8 cellular contexts compared by ENCODE assay signal in the genomic region with DNA sequence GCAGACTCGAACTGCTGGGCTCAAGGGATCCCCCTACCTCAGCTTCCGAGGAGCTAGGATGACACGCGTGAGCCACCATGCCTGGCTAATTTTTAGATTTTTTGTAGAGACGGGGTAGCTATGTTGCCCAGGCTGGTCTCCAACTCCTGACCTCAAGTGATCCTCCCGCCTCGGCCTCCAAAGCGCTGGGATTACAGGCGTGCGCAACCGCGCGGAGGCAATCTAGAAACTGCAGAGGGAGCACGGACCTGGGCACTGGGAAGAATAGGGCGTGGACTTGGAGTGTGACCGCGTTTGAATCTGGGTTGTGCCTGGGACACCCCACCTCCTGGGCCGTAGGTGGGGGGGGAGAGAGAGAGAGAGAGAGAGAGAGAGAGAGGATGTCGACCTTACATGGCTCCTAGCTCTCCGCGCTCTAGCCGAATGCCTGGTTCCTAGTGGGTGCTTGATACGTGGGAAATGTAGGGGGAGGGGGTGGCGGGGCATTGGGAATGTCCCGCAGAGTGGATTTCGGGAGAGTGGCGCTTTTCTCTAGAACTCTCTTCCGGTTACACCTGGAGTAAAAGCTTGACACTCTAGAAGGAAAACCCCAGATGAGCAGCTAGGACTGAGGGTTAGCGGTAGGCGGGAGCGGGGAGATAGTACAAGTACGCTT. TPM values are rescaled to one million over a fixed set of nuclear protein-coding genes. Genes with fewer than 3 reads are reported as not detected.
A peak's percentile ranks its signal among the peaks of the same experiment; 100 is the strongest.
DNase-seq lines count a peak whose midpoint lies in the region; ATAC-seq and TF ChIP-seq lines count a peak whose summit lies in the region.

No MANE protein-coding gene starts in this region.

- peaks cover 49% of the 10 kb centered on the region for H3K4me1 Mint-ChIP-seq in neural crest cell

- H3K4me2 ChIP-seq in OCI-LY3 (ENCODE audit: low read length): peak overlapping the region; percentile 63

- H3K27me3 Mint-ChIP-seq in neural crest cell (ENCODE audit: low read depth): peaks cover 34% of the 10 kb centered on the region

- H3K27me3 ChIP-seq in GM06990 (replicated peaks; ENCODE audit: control insufficient read depth, insufficient read depth, low read length): no peaks in the 10 kb centered on the region
- no peaks in the 10 kb centered on the region for H3K27me3 ChIP-seq in OCI-LY3 (ENCODE audit: low read depth, low read length)

- no peak for DNase-seq in GM06990 (ENCODE audit: extremely low read depth, insufficient read length)
- DNase-seq in epithelial cell of proximal tubule (ENCODE audit: low read depth): no peak
- DNase-seq in neural crest cell (ENCODE audit: low read depth, low spot score): no peak
- no peak for DNase-seq in AG20443 (ENCODE audit: low spot score)
- no peak for DNase-seq in SW480 (ENCODE audit: low spot score)
- no peak for DNase-seq in hippocampal formation (lab: John Stamatoyannopoulos, UW)

- peak overlapping the region; percentile 93 for H3K27ac ChIP-seq in OCI-LY3 (ENCODE audit: low read length)

- H3K36me3 Mint-ChIP-seq in neural crest cell (ENCODE audit: low read depth): no peaks in the 10 kb centered on the region

- H3K4me1 ChIP-seq in OCI-LY3 (ENCODE audit: low read length): peaks cover 57% of the 10 kb centered on the region

- H3K4me3 Mint-ChIP-seq in neural crest cell: peak overlapping the region; percentile 88

- peaks cover 30% of the 10 kb centered on the region for H4K20me1 ChIP-seq in OCI-LY3 (ENCODE audit: insufficient read depth, low read length)

- H3K27ac Mint-ChIP-seq in neural crest cell (ENCODE audit: unreplicated experiment): peak overlapping the region; percentile 35

- H3K4me3 ChIP-seq in GM06990 (replicated peaks; ENCODE audit: low read depth, low read length): peak overlapping the region; percentile 90
- H3K4me3 ChIP-seq in OCI-LY3 (ENCODE audit: low read length): peak overlapping the region; percentile 99
- H3K4me3 ChIP-seq in epithelial cell of proximal tubule (ENCODE audit: low read depth, low read length): peak overlapping the region; percentile 89

- no peaks in the 10 kb centered on the region for H3K9me3 ChIP-seq in OCI-LY3 (ENCODE audit: insufficient read depth, low read length)

- H3K36me3 ChIP-seq in GM06990 (ENCODE audit: control insufficient read depth, insufficient read depth, low read length): peaks cover 4% of the 10 kb centered on the region
- peaks cover 33% of the 10 kb centered on the region for H3K36me3 ChIP-seq in OCI-LY3 (replicated peaks; ENCODE audit: low read depth, low read length)

- peaks cover 81% of the 10 kb centered on the region for H3K79me2 ChIP-seq in OCI-LY3 (ENCODE audit: low read length)

- no peak overlapping the region for H2AFZ ChIP-seq in OCI-LY3 (ENCODE audit: low read depth, low read length)

- peak overlapping the region; percentile 99 for H3K9ac ChIP-seq in OCI-LY3 (ENCODE audit: low read length)

- no peaks in the 10 kb centered on the region for H3K9me3 Mint-ChIP-seq in neural crest cell

- peak; percentile 12 for ATAC-seq in GM21717 (IDR thresholded peaks at IDR 0.05; ENCODE audit: unreplicated experiment)

- TF ChIP-seq CTCF in GM06990 (IDR thresholded peaks at IDR 0.05; ENCODE audit: insufficient read depth, low read length, poor library complexity, severe bottlenecking): no peak
- no peak for TF ChIP-seq CTCF in OCI-LY3 (IDR thresholded peaks at IDR 0.05; ENCODE audit: low read depth, low read length)
- TF ChIP-seq CTCF in epithelial cell of proximal tubule (conservative IDR thresholded peaks at IDR 0.05; ENCODE audit: low read depth, low read length): no peak
- TF ChIP-seq CTCF in neural crest cell (conservative IDR thresholded peaks at IDR 0.05): no peak

RNA-seq across cellular contexts. Expression of a gene that starts 1.2 kb away (rescaled TPM):
- 4.2 and 4.8 TPM in 2 replicates for total RNA-seq in epithelial cell of proximal tubule
- total RNA-seq in neural crest cell: 0.30 and 1.4 TPM in 2 replicates
